8 cellular contexts compared by ENCODE assay signal in genomic region chr14:106717544-106717943, GRCh38.
A peak's percentile ranks its signal among the peaks of the same experiment; 100 is the strongest.
DNase-seq lines count a peak whose midpoint lies in the region; ATAC-seq, FAIRE-seq and TF ChIP-seq lines count a peak whose summit lies in the region.
"Not testable (repeated sequence)": the region's sequence is repeated elsewhere in the genome, so short reads cannot be mapped to it uniquely, and the experiment has no call there.

No MANE protein-coding gene starts in this region.

- not testable (repeated sequence) for H3K36me3 Mint-ChIP-seq in HFFc6 (ENCODE audit: low read depth); activated CD4-positive, alpha-beta T cell treated with anti-CD3 and anti-CD28 coated beads for 36 hours (ENCODE audit: low read depth)

- not testable (repeated sequence) for H3K9me3 Mint-ChIP-seq in HFFc6; activated CD4-positive, alpha-beta T cell treated with anti-CD3 and anti-CD28 coated beads for 36 hours (ENCODE audit: low read depth)

- DNase-seq in A673 (ENCODE audit: low spot score); HFFc6; IMR-90; activated CD4-positive, alpha-beta T cell treated with anti-CD3 and anti-CD28 coated beads for 36 hours; bronchial epithelial cell (ENCODE audit: low read depth); left lung; retinal pigment epithelial cell (ENCODE audit: low read depth): not testable (repeated sequence)

- H3K23ac ChIP-seq in IMR-90 (ENCODE audit: low read depth, low read length), result not testable (repeated sequence)

- not testable (repeated sequence) for H3K27me3 Mint-ChIP-seq in HFFc6 (ENCODE audit: insufficient read depth); activated CD4-positive, alpha-beta T cell treated with anti-CD3 and anti-CD28 coated beads for 36 hours

- not testable (repeated sequence) for H4K91ac ChIP-seq in IMR-90 (ENCODE audit: insufficient read depth, low read depth, low read length)

- not testable (repeated sequence) for H3K4me1 ChIP-seq in A673 (ENCODE audit: insufficient read depth, low read length, poor library complexity, severe bottlenecking); IMR-90 (ENCODE audit: control insufficient read depth, insufficient read depth, low read length); left lung

- not testable (repeated sequence) for H4K5ac ChIP-seq in IMR-90 (ENCODE audit: low read depth, low read length)

- 0 out of 2 replicates have a peak, but pooled peaks have one; percentile 23 for TF ChIP-seq CTCF in A673 (conservative IDR thresholded peaks at IDR 0.05; ENCODE audit: low read depth, low read length)
- peak; percentile 52 for TF ChIP-seq CTCF in HFFc6 (IDR thresholded peaks at IDR 0.05)
- TF ChIP-seq CTCF in IMR-90 (conservative IDR thresholded peaks at IDR 0.05; ENCODE audit: low read depth, low read length); left lung (IDR thresholded peaks at IDR 0.05): not testable (repeated sequence)
- peak; percentile 10 for TF ChIP-seq CTCF in bronchial epithelial cell (IDR thresholded peaks at IDR 0.05; ENCODE audit: insufficient read depth, low read length, severe bottlenecking)
- peak; percentile 15 for TF ChIP-seq CTCF in retinal pigment epithelial cell (conservative IDR thresholded peaks at IDR 0.05; ENCODE audit: low read depth, low read length)

- H3K27ac Mint-ChIP-seq in HFFc6; activated CD4-positive, alpha-beta T cell treated with anti-CD3 and anti-CD28 coated beads for 36 hours: not testable (repeated sequence)

- not testable (repeated sequence) for H2AK9ac ChIP-seq in IMR-90 (replicated peaks; ENCODE audit: low read depth, low read length, poor library complexity)

- not testable (repeated sequence) for TF ChIP-seq POLR2A in IMR-90 (IDR thresholded peaks at IDR 0.05; ENCODE audit: low read depth, low read length)

- BruUV-seq in A673 (replicated peaks; lab: Mats Ljungman, UMichigan); IMR-90 (replicated peaks; lab: Mats Ljungman, UMichigan): not testable (repeated sequence)

- POLR2A ChIA-PET in A673 (lab: Charles Lee; ENCODE audit: low non-redundant PET); IMR-90 (lab: Charles Lee; ENCODE audit: unreplicated experiment); activated CD4-positive, alpha-beta T cell treated with anti-CD3 and anti-CD28 coated beads for 36 hours (lab: Charles Lee): not testable (repeated sequence)

- H3K27me3 ChIP-seq in A673 (replicated peaks; ENCODE audit: insufficient read depth, low read depth, low read length, poor library complexity); IMR-90 (ENCODE audit: control insufficient read depth, insufficient read depth, low read length); bronchial epithelial cell (ENCODE audit: control insufficient read depth, insufficient read depth, low read length); left lung: not testable (repeated sequence)

- not testable (repeated sequence) for H4K8ac ChIP-seq in IMR-90 (ENCODE audit: low read depth in 2 of 2, low read length in 2 of 2)

- H3K56ac ChIP-seq in IMR-90 (ENCODE audit: extremely low read depth, insufficient read depth, low read length), result not testable (repeated sequence)

- H3K27ac ChIP-seq in A673 (ENCODE audit: low read depth, low read length, poor library complexity, severe bottlenecking); IMR-90 (ENCODE audit: insufficient read depth, low read length); left lung: not testable (repeated sequence)

- not testable (repeated sequence) for TF ChIP-seq RAD21 in IMR-90 (IDR thresholded peaks at IDR 0.05; ENCODE audit: low read length)

- dilution Hi-C loops in IMR-90 (cut with HindIII; ENCODE audit: low sequenced_read_pairs, unreplicated experiment), result not testable (repeated sequence)

- not testable (repeated sequence) for H3K4me1 Mint-ChIP-seq in HFFc6 (ENCODE audit: low read depth)
- H3K4me1 Mint-ChIP-seq in activated CD4-positive, alpha-beta T cell treated with anti-CD3 and anti-CD28 coated beads for 36 hours, result peaks cover 40% of the 10 kb centered on the region

- intact Hi-C loops in A673 (cut with micrococcal nuclease; ENCODE audit: unreplicated experiment); IMR-90 (cut with micrococcal nuclease); activated CD4-positive, alpha-beta T cell treated with anti-CD3 and anti-CD28 coated beads for 36 hours (cut with DNase I, micrococcal nuclease); left lung (cut with DNase I): not testable (repeated sequence)

- H3K18ac ChIP-seq in IMR-90 (ENCODE audit: low read depth, low read length), result not testable (repeated sequence)

- ATAC-seq in GM18861 (IDR thresholded peaks at IDR 0.05; ENCODE audit: unreplicated experiment) (peak; percentile 49), IMR-90 (ENCODE audit: low read depth) (peak; percentile 83; the same call in 1 of the 2 replicates), left lung (peak; percentile 87)
- peak; percentile 85 for ATAC-seq in activated CD4-positive, alpha-beta T cell treated with anti-CD3 and anti-CD28 coated beads for 36 hours

- not testable (repeated sequence) for H3K9me1 ChIP-seq in IMR-90 (ENCODE audit: insufficient read depth, low read length)

- FAIRE-seq in bronchial epithelial cell (lab: Jason Lieb, UNC), result peak; percentile 99

- CTCF ChIA-PET in A673 (lab: Charles Lee); IMR-90 (lab: Yijun Ruan, JAX): not testable (repeated sequence)
- CTCF ChIA-PET in activated CD4-positive, alpha-beta T cell treated with anti-CD3 and anti-CD28 coated beads for 36 hours (lab: Charles Lee), result interaction anchor here (0.8 to 1.2 kb wide), 3 partner anchors 16 to 55 kb away, joined by 3 to 4 read pairs (median 4); no protein-coding TSS in a partner anchor

- not testable (repeated sequence) for H3K4me2 ChIP-seq in IMR-90 (ENCODE audit: low read depth, low read length)

- in situ Hi-C loops in IMR-90 (cut with MboI; ENCODE audit: low sequenced_read_pairs), result not testable (repeated sequence)

- not testable (repeated sequence) for H3K79me1 ChIP-seq in IMR-90 (ENCODE audit: low read depth in 1 of 2, low read length in 2 of 2)

- H3K4me3 Mint-ChIP-seq in HFFc6; activated CD4-positive, alpha-beta T cell treated with anti-CD3 and anti-CD28 coated beads for 36 hours: not testable (repeated sequence)

- H4K20me1 ChIP-seq in IMR-90 (ENCODE audit: insufficient read depth, low read length), result not testable (repeated sequence)

- H3K14ac ChIP-seq in IMR-90 (replicated peaks; ENCODE audit: low read depth, low read length), result not testable (repeated sequence)

- H3K36me3 ChIP-seq in A673 (ENCODE audit: insufficient read depth, low read length, poor library complexity, severe bottlenecking); IMR-90 (ENCODE audit: control insufficient read depth, insufficient read depth, low read length); bronchial epithelial cell (ENCODE audit: control insufficient read depth, insufficient read depth, low read length); left lung: not testable (repeated sequence)

- H3K9ac ChIP-seq in IMR-90 (ENCODE audit: low read depth, low read length), result not testable (repeated sequence)

- not testable (repeated sequence) for H2AFZ ChIP-seq in IMR-90 (replicated peaks; ENCODE audit: low read length, poor library complexity)

- H3K4ac ChIP-seq in IMR-90 (ENCODE audit: low read depth, low read length), result not testable (repeated sequence)

- H3K4me3 ChIP-seq in A673 (ENCODE audit: low read depth, low read length, poor library complexity, severe bottlenecking); IMR-90 (ENCODE audit: insufficient read depth, low read depth, low read length); bronchial epithelial cell (ENCODE audit: low read depth, low read length); left lung; retinal pigment epithelial cell (ENCODE audit: low read length): not testable (repeated sequence)

- WGBS in IMR-90 (ENCODE audit: extremely low coverage in 2 of 2, insufficient read length in 1 of 2), 2 experiments, result no CpG with 5 or more reads among the region's 11 CpGs

- H2BK20ac ChIP-seq in IMR-90 (ENCODE audit: low read depth, low read length), result not testable (repeated sequence)

- not testable (repeated sequence) for H2BK5ac ChIP-seq in IMR-90 (ENCODE audit: low read depth, low read length, poor library complexity, severe bottlenecking)

- not testable (repeated sequence) for H2BK120ac ChIP-seq in IMR-90 (ENCODE audit: low read depth, low read length)

- not testable (repeated sequence) for H2AK5ac ChIP-seq in IMR-90 (ENCODE audit: low read depth, low read length)

- not testable (repeated sequence) for H3K9me3 ChIP-seq in A673 (ENCODE audit: low read depth, low read length, poor library complexity, severe bottlenecking); IMR-90 (ENCODE audit: control insufficient read depth, insufficient read depth, low read length); left lung

- H2BK15ac ChIP-seq in IMR-90 (ENCODE audit: low read depth, low read length), result not testable (repeated sequence)
